In genomic region chr1:160375788-160376524, GRCh38 we compare ENCODE assay signal across 8 cellular contexts. TPM values are rescaled to one million over a fixed set of nuclear protein-coding genes. Genes with fewer than 3 reads are reported as not detected.
DNase-seq lines count a peak whose midpoint lies in the region; ATAC-seq and TF ChIP-seq lines count a peak whose summit lies in the region.

No MANE protein-coding gene starts in this region.

- peak overlapping the region; percentile 56 for H3K4me2 ChIP-seq in DOHH2 (ENCODE audit: low read length)

- no peak overlapping the region for H3K4me3 Mint-ChIP-seq in activated T-helper 1 cell treated with anti-CD3 and anti-CD28 coated beads, Interleukin-12 subunit alpha, Interleukin-12 subunit beta, Interleukin-2, Interleukin-4 antibody, amounts not matched to agents 30 ng/mL and 10 ng/mL and 1 ng/mL, durations not matched to agents 14 hours and 24 hours and 36 hours

- intact Hi-C loops in activated T-helper 1 cell treated with anti-CD3 and anti-CD28 coated beads, Interleukin-12 subunit alpha, Interleukin-12 subunit beta, Interleukin-2, Interleukin-4 antibody, amounts not matched to agents 30 ng/mL and 10 ng/mL and 1 ng/mL, durations not matched to agents 14 hours and 24 hours and 36 hours (cut with micrococcal nuclease): loop anchor here (1.0 to 10.0 kb wide), 8 partner anchors 22 to 441 kb away; partner anchors contain the start of genes COPA and NCSTN

- peaks cover 16% of the 10 kb centered on the region for H3K4me1 ChIP-seq in DOHH2 (ENCODE audit: control insufficient read depth, low read length)

- no peaks in the 10 kb centered on the region for H3K27me3 Mint-ChIP-seq in activated T-helper 1 cell treated with anti-CD3 and anti-CD28 coated beads, Interleukin-12 subunit alpha, Interleukin-12 subunit beta, Interleukin-2, Interleukin-4 antibody, amounts not matched to agents 30 ng/mL and 10 ng/mL and 1 ng/mL, durations not matched to agents 14 hours and 24 hours and 36 hours (ENCODE audit: insufficient read depth)

- no peaks in the 10 kb centered on the region for H4K20me1 ChIP-seq in DOHH2 (ENCODE audit: control insufficient read depth, insufficient read depth, low read depth, low read length)

- H3K36me3 ChIP-seq in DOHH2 (ENCODE audit: control insufficient read depth, low read length): no peaks in the 10 kb centered on the region

- no peaks in the 10 kb centered on the region for H3K9me3 ChIP-seq in DOHH2 (ENCODE audit: control insufficient read depth, insufficient read depth, low read length)

- TF ChIP-seq CTCF in DOHH2 (IDR thresholded peaks at IDR 0.05; ENCODE audit: low read depth, low read length, poor library complexity, severe bottlenecking) (no peak), GM13976 (IDR thresholded peaks at IDR 0.05; ENCODE audit: borderline replicate concordance, control extremely low read depth, extremely low read depth, insufficient read depth, missing control alignments) (no peak)

- peak overlapping the region; percentile 24 for H3K4me3 ChIP-seq in DOHH2 (ENCODE audit: low read length)

- H3K27ac ChIP-seq in DOHH2 (ENCODE audit: low read depth, low read length): 0 out of 2 replicates have a peak overlapping the region, but pooled peaks have one; percentile 0

- no peaks in the 10 kb centered on the region for H3K9me2 ChIP-seq in DOHH2 (replicated peaks; ENCODE audit: control insufficient read depth, low read length)

- no peaks in the 10 kb centered on the region for H3K9me3 Mint-ChIP-seq in activated T-helper 1 cell treated with anti-CD3 and anti-CD28 coated beads, Interleukin-12 subunit alpha, Interleukin-12 subunit beta, Interleukin-2, Interleukin-4 antibody, amounts not matched to agents 30 ng/mL and 10 ng/mL and 1 ng/mL, durations not matched to agents 14 hours and 24 hours and 36 hours

- H3K27me3 ChIP-seq in DOHH2 (ENCODE audit: control insufficient read depth, low read length): peaks cover 10% of the 10 kb centered on the region

- peak; percentile 54 for ATAC-seq in HG03175 (IDR thresholded peaks at IDR 0.05; ENCODE audit: unreplicated experiment)

- H3F3A ChIP-seq in DOHH2 (ENCODE audit: control insufficient read depth, insufficient read depth): no peaks in the 10 kb centered on the region

- H3K4me1 Mint-ChIP-seq in activated T-helper 1 cell treated with anti-CD3 and anti-CD28 coated beads, Interleukin-12 subunit alpha, Interleukin-12 subunit beta, Interleukin-2, Interleukin-4 antibody, amounts not matched to agents 30 ng/mL and 10 ng/mL and 1 ng/mL, durations not matched to agents 14 hours and 24 hours and 36 hours (ENCODE audit: low read depth): peaks cover 13% of the 10 kb centered on the region

- no peaks in the 10 kb centered on the region for H3K36me3 Mint-ChIP-seq in activated T-helper 1 cell treated with anti-CD3 and anti-CD28 coated beads, Interleukin-12 subunit alpha, Interleukin-12 subunit beta, Interleukin-2, Interleukin-4 antibody, amounts not matched to agents 30 ng/mL and 10 ng/mL and 1 ng/mL, durations not matched to agents 14 hours and 24 hours and 36 hours (ENCODE audit: low read depth)

- DNase-seq in activated T-helper 1 cell treated with anti-CD3 and anti-CD28 coated beads, Interleukin-12 subunit alpha, Interleukin-12 subunit beta, Interleukin-2, Interleukin-4 antibody, amounts not matched to agents 30 ng/mL and 10 ng/mL and 1 ng/mL, durations not matched to agents 14 hours and 24 hours and 36 hours (ENCODE audit: low spot score): no peak
- DNase-seq in left kidney (ENCODE audit: low read depth, low spot score) (peak; percentile 31), AG08396 (ENCODE audit: low spot score) (no peak), NCI-H524 treated with DMSO at 0.1 percent for 48 hours (lab: John Stamatoyannopoulos, UW) (no peak), GM13976 (ENCODE audit: low spot score) (no peak), Kasumi-1 (lab: John Stamatoyannopoulos, UW) (no peak)

- H3K79me2 ChIP-seq in DOHH2 (ENCODE audit: control insufficient read depth, low read length): no peaks in the 10 kb centered on the region

- peak overlapping the region; percentile 51 for H3K27ac Mint-ChIP-seq in activated T-helper 1 cell treated with anti-CD3 and anti-CD28 coated beads, Interleukin-12 subunit alpha, Interleukin-12 subunit beta, Interleukin-2, Interleukin-4 antibody, amounts not matched to agents 30 ng/mL and 10 ng/mL and 1 ng/mL, durations not matched to agents 14 hours and 24 hours and 36 hours

- in situ Hi-C loops in GM13976 (cut with MboI; ENCODE audit: low sequenced_read_pairs, unreplicated experiment): loop anchor here (10.0 kb wide), 2 partner anchors 181 to 281 kb away; partner anchors contain the start of genes CASQ1 and IGSF8

RNA-seq across cellular contexts. Expression of gene NHLH1, which starts 9.1 kb away (rescaled TPM):
- total RNA-seq in activated T-helper 1 cell treated with anti-CD3 and anti-CD28 coated beads, Interleukin-12 subunit alpha, Interleukin-12 subunit beta, Interleukin-2, Interleukin-4 antibody, amounts not matched to agents 30 ng/mL and 10 ng/mL and 1 ng/mL, durations not matched to agents 14 hours and 24 hours and 36 hours: 0.52 and 0.66 TPM in 2 replicates

RNA-seq across cellular contexts. Expression of gene VANGL2, which starts 24.4 kb away (rescaled TPM):
- not detected in 2 replicates for total RNA-seq in activated T-helper 1 cell treated with anti-CD3 and anti-CD28 coated beads, Interleukin-12 subunit alpha, Interleukin-12 subunit beta, Interleukin-2, Interleukin-4 antibody, amounts not matched to agents 30 ng/mL and 10 ng/mL and 1 ng/mL, durations not matched to agents 14 hours and 24 hours and 36 hours

RNA-seq across cellular contexts. Expression of gene NCSTN, which starts 32.8 kb away (rescaled TPM):
- 74.8 and 81.6 TPM in 2 replicates for total RNA-seq in activated T-helper 1 cell treated with anti-CD3 and anti-CD28 coated beads, Interleukin-12 subunit alpha, Interleukin-12 subunit beta, Interleukin-2, Interleukin-4 antibody, amounts not matched to agents 30 ng/mL and 10 ng/mL and 1 ng/mL, durations not matched to agents 14 hours and 24 hours and 36 hours

RNA-seq across cellular contexts. Expression of gene COPA, which starts 32.9 kb away (rescaled TPM):
- 123 and 126 TPM in 2 replicates for total RNA-seq in activated T-helper 1 cell treated with anti-CD3 and anti-CD28 coated beads, Interleukin-12 subunit alpha, Interleukin-12 subunit beta, Interleukin-2, Interleukin-4 antibody, amounts not matched to agents 30 ng/mL and 10 ng/mL and 1 ng/mL, durations not matched to agents 14 hours and 24 hours and 36 hours
